9 cellular contexts compared by ENCODE assay signal in genomic region chr19:11383706-11384048, GRCh38. TPM values are rescaled to one million over a fixed set of nuclear protein-coding genes. Genes with fewer than 3 reads are reported as not detected.
DNase-seq lines count a peak whose midpoint lies in the region; ATAC-seq and TF ChIP-seq lines count a peak whose summit lies in the region.
"Had no signal": no experiment of that assay in that cellular context is flagged by ENCODE, and none has a peak within 500 bp of the region (broad histone marks: within the 10 kb centered on the region; RNA-seq: fewer than 3 reads in every experiment).

No MANE protein-coding gene starts in this region.

- intact Hi-C loops in activated CD8-positive, alpha-beta T cell treated with anti-CD3 and anti-CD28 coated beads for 36 hours (cut with micrococcal nuclease) = no loop called here
- intact Hi-C loops in transverse colon (cut with DNase I; ENCODE audit: low total_unique reads) = no loop called here

- H3K27ac ChIP-seq in mesodermal cell (ENCODE audit: low read depth, low read length, severe bottlenecking) = peak overlapping the region; percentile 71
- peak overlapping the region in 1 of 4 donors; percentile 57 for H3K27ac ChIP-seq in transverse colon

- peaks cover 4% of the 10 kb centered on the region for H3K4me1 ChIP-seq in mesodermal cell (ENCODE audit: control insufficient read depth, insufficient read depth, low read length, poor library complexity, severe bottlenecking)
- H3K4me1 ChIP-seq in transverse colon = peaks cover 19 to 39% (median 35%) of the 10 kb centered on the region in 4 donors

- POLR2A ChIA-PET in activated CD8-positive, alpha-beta T cell treated with anti-CD3 and anti-CD28 coated beads for 36 hours (lab: Charles Lee) = interaction anchor here (0.8 to 1.8 kb wide), 3 partner anchors 8 to 225 kb away, joined by 3 to 6 read pairs (median 3); no protein-coding TSS in a partner anchor
- POLR2A ChIA-PET in activated CD8-positive, alpha-beta T cell treated with anti-CD3 and anti-CD28 coated beads, Interleukin-2, amount 10 ng/mL, durations not matched to agents 7 days and 5 days (lab: Charles Lee) = interaction anchor here (1.2 kb wide), 1 partner anchor 9 kb away, joined by 4 read pairs; the partner anchor contains the start of gene SWSAP1

- 0% methylated on average over 1 to 7 of the region's 9 CpGs for WGBS in mesodermal cell (ENCODE audit: insufficient coverage in 2 of 2), 2 experiments
- 2% methylated on average over 9 of the region's 9 CpGs; no CpG with 5 or more reads in 1 of the 2 donors for WGBS in transverse colon (ENCODE audit: low coverage in 1 of 2), 2 donors

- H3K4me3 ChIP-seq in mesodermal cell (ENCODE audit: extremely low read depth, insufficient read depth, low read length, poor library complexity, severe bottlenecking) (peak overlapping the region; percentile 63), transverse colon (peak overlapping the region in 3 of 4 donors; percentile 12 to 45 (median 34))

- CTCF ChIA-PET in activated CD8-positive, alpha-beta T cell treated with anti-CD3 and anti-CD28 coated beads for 36 hours (lab: Charles Lee) = interaction anchor here (1.0 to 4.4 kb wide), 13 partner anchors 9 to 175 kb away, joined by 3 to 38 read pairs (median 6); partner anchors contain the start of genes ELAVL3, ELOF1, ODAD3 and PRKCSH
- CTCF ChIA-PET in activated CD8-positive, alpha-beta T cell treated with anti-CD3 and anti-CD28 coated beads, Interleukin-2, amount 10 ng/mL, durations not matched to agents 7 days and 5 days (lab: Charles Lee) = interaction anchor here (0.8 to 1.6 kb wide), 11 partner anchors 9 to 311 kb away, joined by 3 to 13 read pairs (median 5); partner anchors contain the start of genes CCDC159, ECSIT, ODAD3 and PRKCSH

- no peak for TF ChIP-seq EP300 in transverse colon (IDR thresholded peaks at IDR 0.05; ENCODE audit: low read depth)

- peaks cover 13% of the 10 kb centered on the region for H3K27me3 Mint-ChIP-seq in activated CD8-positive, alpha-beta T cell treated with anti-CD3 and anti-CD28 coated beads for 36 hours
- peaks cover 12% of the 10 kb centered on the region for H3K27me3 Mint-ChIP-seq in activated CD8-positive, alpha-beta T cell treated with anti-CD3 and anti-CD28 coated beads, Interleukin-2, amount 10 ng/mL, durations not matched to agents 7 days and 5 days (ENCODE audit: low read depth)
- peaks cover 9% of the 10 kb centered on the region for H3K27me3 Mint-ChIP-seq in central memory CD8-positive, alpha-beta T cell

- H3K4me3 Mint-ChIP-seq in activated CD8-positive, alpha-beta T cell treated with anti-CD3 and anti-CD28 coated beads for 36 hours = peak overlapping the region; percentile 73
- H3K4me3 Mint-ChIP-seq in activated CD8-positive, alpha-beta T cell treated with anti-CD3 and anti-CD28 coated beads, Interleukin-2, amount 10 ng/mL, durations not matched to agents 7 days and 5 days = no peak overlapping the region
- peak overlapping the region; percentile 60 for H3K4me3 Mint-ChIP-seq in central memory CD8-positive, alpha-beta T cell

- H3K9me3 ChIP-seq in mesodermal cell (ENCODE audit: control insufficient read depth, low read length) (no peaks in the 10 kb centered on the region), transverse colon (no peaks in the 10 kb centered on the region)

- H3K27me3 ChIP-seq in transverse colon = peaks cover 18% of the 10 kb centered on the region

- DNase-seq in activated CD8-positive, alpha-beta T cell treated with anti-CD3 and anti-CD28 coated beads for 36 hours = no peak
- DNase-seq in activated CD8-positive, alpha-beta T cell treated with anti-CD3 and anti-CD28 coated beads, Interleukin-2, amount 10 ng/mL, durations not matched to agents 7 days and 5 days = no peak
- DNase-seq in central memory CD8-positive, alpha-beta T cell (ENCODE audit: low spot score in 2 of 2) = no peak
- no peak for DNase-seq in transverse colon
- DNase-seq in activated effector memory CD4-positive, alpha-beta T cell treated with anti-CD3 and anti-CD28 coated beads, Interleukin-2, amount 50 U/mL, for 16 hours = no peak
- no peak for DNase-seq in mucosa of gallbladder (ENCODE audit: low spot score)
- no peak for DNase-seq in ecto neural progenitor cell (ENCODE audit: low spot score)
- DNase-seq: T1000 had no signal

- H3K36me3 ChIP-seq in mesodermal cell (ENCODE audit: control insufficient read depth, insufficient read depth, low read length) (peaks cover 3% of the 10 kb centered on the region), transverse colon (no peaks in the 10 kb centered on the region)

- no peak for TF ChIP-seq CTCF in activated CD8-positive, alpha-beta T cell treated with anti-CD3 and anti-CD28 coated beads for 36 hours (IDR thresholded peaks at IDR 0.05)
- no peak for TF ChIP-seq CTCF in transverse colon (IDR thresholded peaks at IDR 0.05)

- in situ Hi-C loops in transverse colon (cut with MboI; ENCODE audit: low pct_ligation_motif_present in 1 of 4, low pct_unique_long_range_greater_than_20kb in 1 of 4, low sequenced_read_pairs in 3 of 4) = loop anchor here in 1 of 4 donors (25.0 kb wide), 1 partner anchor 104 kb away; the partner anchor contains the start of gene ELAVL3

- no peak for ATAC-seq in activated CD8-positive, alpha-beta T cell treated with anti-CD3 and anti-CD28 coated beads for 36 hours
- ATAC-seq in activated CD8-positive, alpha-beta T cell treated with anti-CD3 and anti-CD28 coated beads, Interleukin-2, amount 10 ng/mL, durations not matched to agents 7 days and 5 days = no peak
- ATAC-seq in central memory CD8-positive, alpha-beta T cell (replicated peaks; ENCODE audit: extremely low read depth, poor library complexity, severe bottlenecking) = no peak

- H3K36me3 Mint-ChIP-seq in activated CD8-positive, alpha-beta T cell treated with anti-CD3 and anti-CD28 coated beads for 36 hours (ENCODE audit: low read depth) = peaks cover under 1% of the 10 kb centered on the region
- peaks cover 3% of the 10 kb centered on the region for H3K36me3 Mint-ChIP-seq in activated CD8-positive, alpha-beta T cell treated with anti-CD3 and anti-CD28 coated beads, Interleukin-2, amount 10 ng/mL, durations not matched to agents 7 days and 5 days (ENCODE audit: low read depth)
- peaks cover 18% of the 10 kb centered on the region for H3K36me3 Mint-ChIP-seq in central memory CD8-positive, alpha-beta T cell (ENCODE audit: insufficient read depth)

- TF ChIP-seq POLR2A in transverse colon (IDR thresholded peaks at IDR 0.05) = no peak

- no peaks in the 10 kb centered on the region for H3K9me3 Mint-ChIP-seq in activated CD8-positive, alpha-beta T cell treated with anti-CD3 and anti-CD28 coated beads for 36 hours
- no peaks in the 10 kb centered on the region for H3K9me3 Mint-ChIP-seq in activated CD8-positive, alpha-beta T cell treated with anti-CD3 and anti-CD28 coated beads, Interleukin-2, amount 10 ng/mL, durations not matched to agents 7 days and 5 days (ENCODE audit: insufficient read depth)
- no peaks in the 10 kb centered on the region for H3K9me3 Mint-ChIP-seq in central memory CD8-positive, alpha-beta T cell

- H3K27ac Mint-ChIP-seq in activated CD8-positive, alpha-beta T cell treated with anti-CD3 and anti-CD28 coated beads for 36 hours = no peak overlapping the region
- no peak overlapping the region for H3K27ac Mint-ChIP-seq in activated CD8-positive, alpha-beta T cell treated with anti-CD3 and anti-CD28 coated beads, Interleukin-2, amount 10 ng/mL, durations not matched to agents 7 days and 5 days
- H3K27ac Mint-ChIP-seq in central memory CD8-positive, alpha-beta T cell (ENCODE audit: low read depth) = no peak overlapping the region

- H3K4me1 Mint-ChIP-seq in activated CD8-positive, alpha-beta T cell treated with anti-CD3 and anti-CD28 coated beads for 36 hours (ENCODE audit: low read depth) = peaks cover 18% of the 10 kb centered on the region
- H3K4me1 Mint-ChIP-seq in activated CD8-positive, alpha-beta T cell treated with anti-CD3 and anti-CD28 coated beads, Interleukin-2, amount 10 ng/mL, durations not matched to agents 7 days and 5 days (ENCODE audit: low read depth) = peaks cover 38% of the 10 kb centered on the region
- peaks cover 31% of the 10 kb centered on the region for H3K4me1 Mint-ChIP-seq in central memory CD8-positive, alpha-beta T cell

RNA-seq across cellular contexts. Expression of gene EPOR, which starts 0.4 kb away (rescaled TPM):
- 1 to 10 TPM; 7.0 to 9.8 TPM for total RNA-seq in activated CD8-positive, alpha-beta T cell treated with anti-CD3 and anti-CD28 coated beads for 36 hours
- total RNA-seq in activated CD8-positive, alpha-beta T cell treated with anti-CD3 and anti-CD28 coated beads, Interleukin-2, amount 10 ng/mL, durations not matched to agents 7 days and 5 days = 1 to 10 TPM; 6.4 to 8.8 TPM
- 15.2 TPM for polyA plus RNA-seq in mesodermal cell (2013, experiment 1 of 2)
- 16.7 TPM for polyA plus RNA-seq in mesodermal cell (2013, experiment 2 of 2)
- 10 to 100 TPM in 1 of 4 donors, 1 to 10 TPM in 3; 2.3 to 24.3 (median 6.4) TPM for total RNA-seq in transverse colon
- 17.8 TPM for total RNA-seq in mucosa of gallbladder

RNA-seq across cellular contexts. Expression of gene SWSAP1, which starts 9.2 kb away (rescaled TPM):
- 1 to 10 TPM; 1.5 to 1.8 TPM for total RNA-seq in activated CD8-positive, alpha-beta T cell treated with anti-CD3 and anti-CD28 coated beads for 36 hours
- total RNA-seq in activated CD8-positive, alpha-beta T cell treated with anti-CD3 and anti-CD28 coated beads, Interleukin-2, amount 10 ng/mL, durations not matched to agents 7 days and 5 days = 1 to 10 TPM; 3.1 to 3.4 TPM
- 1.6 TPM for polyA plus RNA-seq in mesodermal cell (2013, experiment 1 of 2)
- polyA plus RNA-seq in mesodermal cell (2013, experiment 2 of 2) = 1.4 TPM
- 10 to 100 TPM in 1 of 4 donors, 1 to 10 TPM in 3; 2.1 to 11.1 (median 2.6) TPM for total RNA-seq in transverse colon
- total RNA-seq in mucosa of gallbladder = 4.9 TPM

RNA-seq across cellular contexts. Expression of gene PLPPR2, which starts 28.4 kb away (rescaled TPM):
- total RNA-seq in activated CD8-positive, alpha-beta T cell treated with anti-CD3 and anti-CD28 coated beads for 36 hours = 1 to 10 TPM; 1.2 to 1.8 TPM
- 1 to 10 TPM; 1.1 TPM for total RNA-seq in activated CD8-positive, alpha-beta T cell treated with anti-CD3 and anti-CD28 coated beads, Interleukin-2, amount 10 ng/mL, durations not matched to agents 7 days and 5 days
- polyA plus RNA-seq in mesodermal cell (2013, experiment 1 of 2) = 13.9 TPM
- polyA plus RNA-seq in mesodermal cell (2013, experiment 2 of 2) = 12.2 TPM
- total RNA-seq in transverse colon = 10 to 100 TPM in 2 of 4 donors, 1 to 10 TPM in 2; 6.3 to 51.7 (median 11.5) TPM
- total RNA-seq in mucosa of gallbladder = 34.2 TPM

RNA-seq across cellular contexts. Expression of gene RGL3, which starts 35.4 kb away (rescaled TPM):
- total RNA-seq in activated CD8-positive, alpha-beta T cell treated with anti-CD3 and anti-CD28 coated beads for 36 hours = not detected
- total RNA-seq in activated CD8-positive, alpha-beta T cell treated with anti-CD3 and anti-CD28 coated beads, Interleukin-2, amount 10 ng/mL, durations not matched to agents 7 days and 5 days = not detected
- polyA plus RNA-seq in mesodermal cell (2013, experiment 1 of 2) = 3.4 TPM
- 2.5 TPM for polyA plus RNA-seq in mesodermal cell (2013, experiment 2 of 2)
- total RNA-seq in transverse colon (10 to 100 TPM in 3 of 4 donors, 1 to 10 TPM in 1; 6.7 to 78.9 (median 28.1) TPM), mucosa of gallbladder (72.0 TPM)

RNA-seq across cellular contexts. Expression of gene CCDC159, which starts 37.4 kb away (rescaled TPM):
- 10 to 100 TPM in 1 of 2 experiments, 1 to 10 TPM in 1; 9.7 to 10.5 TPM for total RNA-seq in activated CD8-positive, alpha-beta T cell treated with anti-CD3 and anti-CD28 coated beads for 36 hours
- 10 to 100 TPM in 1 of 2 experiments, 1 to 10 TPM in 1; 9.9 to 13.6 TPM for total RNA-seq in activated CD8-positive, alpha-beta T cell treated with anti-CD3 and anti-CD28 coated beads, Interleukin-2, amount 10 ng/mL, durations not matched to agents 7 days and 5 days
- polyA plus RNA-seq in mesodermal cell (2013, experiment 1 of 2) = 8.5 TPM
- polyA plus RNA-seq in mesodermal cell (2013, experiment 2 of 2) = 9.8 TPM
- 1,000 to 10,000 TPM in 1 of 4 donors, 10 to 100 TPM in 3; 13.8 to 1,153 (median 26.1) TPM for total RNA-seq in transverse colon
- total RNA-seq in mucosa of gallbladder = 66.1 TPM
